In genomic region chr5:54754878-54755277, GRCh38 we compare ENCODE assay signal across 26 cellular contexts.
"Had no signal": no experiment of that assay in that cellular context is flagged by ENCODE, and none has a peak within 500 bp of the region (broad histone marks: within the 10 kb centered on the region; RNA-seq: fewer than 3 reads in every experiment).

No MANE protein-coding gene starts in this region.

- H3K9me3 ChIP-seq: lower lobe of right lung, neutrophil, tibial nerve had no signal

- H3K27me3 ChIP-seq: brain microvascular endothelial cell, hepatocyte, neutrophil, tibial nerve had no signal

- H3K36me3 ChIP-seq: brain microvascular endothelial cell, lower lobe of right lung, neutrophil, tibial nerve had no signal

- ATAC-seq: activated naive CD4-positive, alpha-beta T cell treated with anti-CD3 and anti-CD28 coated beads, Interleukin-2, amount 50 U/mL, for 72 hours; activated T-helper 17 cell treated with anti-CD3 and anti-CD28 coated beads, Interleukin-2, amount 50 U/mL, for 72 hours; left lobe of liver; lower lobe of right lung; natural killer cell treated with Interleukin-12 subunit alpha and Interleukin-12 subunit beta and Interleukin-15 and Interleukin-18, amount 100 ng/mL, for 72 hours; right cardiac atrium; stimulated activated naive CD8-positive, alpha-beta T cell treated with anti-CD3 and anti-CD28 coated beads, Interleukin-15, amount 100 ng/mL, for 72 hours had no signal

- H3K9me3 Mint-ChIP-seq: activated T-cell treated with anti-CD3 and anti-CD28 coated beads, Interleukin-2, amount 50 U/mL, for 24 hours; mesothelial cell of epicardium had no signal

- H3K27me3 Mint-ChIP-seq: activated T-cell treated with anti-CD3 and anti-CD28 coated beads, Interleukin-2, amount 50 U/mL, for 24 hours; activated T-helper 17 cell treated with anti-CD3 and anti-CD28 coated beads, Interleukin-2, amount 50 U/mL, for 72 hours; dendritic cell treated with granulocyte-macrophage colony-stimulating factor and Interleukin-4, amounts not matched to agents 40 ng/mL and 50 ng/mL, for 4 days; natural killer cell treated with Interleukin-12 subunit alpha and Interleukin-12 subunit beta and Interleukin-15 and Interleukin-18, amount 100 ng/mL, for 72 hours; stimulated activated naive CD8-positive, alpha-beta T cell treated with anti-CD3 and anti-CD28 coated beads, Interleukin-15, amount 100 ng/mL, for 72 hours had no signal

- H3K9ac ChIP-seq: parathyroid adenoma had no signal

- H3K4me1 ChIP-seq: lower lobe of right lung, parathyroid adenoma had no signal

- H3K4me1 Mint-ChIP-seq: mesothelial cell of epicardium had no signal

- H3K4me2 ChIP-seq: hepatocyte had no signal

- H3K27ac Mint-ChIP-seq: activated naive CD4-positive, alpha-beta T cell treated with anti-CD3 and anti-CD28 coated beads, Interleukin-2, amount 50 U/mL, for 72 hours; activated T-cell treated with anti-CD3 and anti-CD28 coated beads, Interleukin-2, amount 50 U/mL, for 24 hours; dendritic cell treated with granulocyte-macrophage colony-stimulating factor and Interleukin-4, amounts not matched to agents 40 ng/mL and 50 ng/mL, for 4 days; mesothelial cell of epicardium had no signal

- H3K4me3 ChIP-seq: hepatocyte, lower lobe of right lung, tibial nerve had no signal

- H3K27ac ChIP-seq: brain microvascular endothelial cell, hepatocyte, lower lobe of right lung, neutrophil, parathyroid adenoma, tibial nerve had no signal

- DNase-seq: activated CD4-positive, CD25-positive, alpha-beta regulatory T cell treated with anti-CD3 and anti-CD28 coated beads, Interleukin-2, amount 50 U/mL, for 72 hours; activated CD8-positive, alpha-beta memory T cell treated with anti-CD3 and anti-CD28 coated beads for 24 hours; activated CD8-positive, alpha-beta memory T cell treated with anti-CD3 and anti-CD28 coated beads, Interleukin-2, amount 50 U/mL, for 4 hours; activated T-cell treated with anti-CD3 and anti-CD28 coated beads, Interleukin-2, amount 50 U/mL, for 24 hours; aorta; brain microvascular endothelial cell; caudate nucleus; effector CD4-positive, alpha-beta T cell; foreskin melanocyte; glutamatergic neuron; immature natural killer cell; lower lobe of right lung; right cardiac atrium; stimulated activated CD4-positive, alpha-beta T cell treated with anti-CD3 and anti-CD28 coated beads, Interleukin-12 subunit alpha, Interleukin-12 subunit beta, amount 100 ng/mL, for 4 hours; stimulated activated CD4-positive, alpha-beta T cell treated with anti-CD3 and anti-CD28 coated beads, Interleukin-4, amount 100 ng/mL, for 4 hours; stimulated activated naive CD8-positive, alpha-beta T cell treated with anti-CD3 and anti-CD28 coated beads, Interleukin-15, amount 100 ng/mL, for 72 hours had no signal

- H3K4me3 Mint-ChIP-seq: activated T-cell treated with anti-CD3 and anti-CD28 coated beads, Interleukin-2, amount 50 U/mL, for 24 hours; activated T-helper 17 cell treated with anti-CD3 and anti-CD28 coated beads, Interleukin-2, amount 50 U/mL, for 72 hours; dendritic cell treated with granulocyte-macrophage colony-stimulating factor and Interleukin-4, amounts not matched to agents 40 ng/mL and 50 ng/mL, for 4 days; immature natural killer cell; mesothelial cell of epicardium; natural killer cell treated with Interleukin-12 subunit alpha and Interleukin-12 subunit beta and Interleukin-15 and Interleukin-18, amount 100 ng/mL, for 72 hours; stimulated activated naive CD8-positive, alpha-beta T cell treated with anti-CD3 and anti-CD28 coated beads, Interleukin-15, amount 100 ng/mL, for 72 hours had no signal

- H3K36me3 Mint-ChIP-seq: mesothelial cell of epicardium had no signal
